Comparison of ENCODE assay signal across 21 cellular contexts in the genomic region with DNA sequence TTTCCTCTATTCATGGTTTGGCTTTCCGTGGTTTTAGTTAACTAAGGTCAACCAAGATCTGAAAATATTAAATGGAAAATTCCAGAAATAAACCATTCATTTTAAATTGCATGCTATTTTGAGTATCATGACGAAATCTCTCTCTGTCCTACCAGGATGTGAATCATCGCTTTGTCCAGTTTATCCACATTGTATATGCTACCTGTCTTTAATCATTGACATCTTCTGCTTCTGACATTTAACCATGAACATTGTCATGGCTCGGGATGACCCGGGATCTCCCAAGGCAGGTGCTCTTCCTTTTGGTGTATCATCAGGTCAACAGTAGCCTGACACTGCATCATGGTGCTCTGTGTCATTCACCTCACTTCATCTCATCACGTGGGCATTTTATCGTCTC.
DNase-seq lines count a peak whose midpoint lies in the region; ATAC-seq, FAIRE-seq and TF ChIP-seq lines count a peak whose summit lies in the region.
"Had no signal": no experiment of that assay in that cellular context is flagged by ENCODE, and none has a peak within 500 bp of the region (broad histone marks: within the 10 kb centered on the region; RNA-seq: fewer than 3 reads in every experiment).

No MANE protein-coding gene starts in this region.

- no peak for TF ChIP-seq EP300 in A549 (IDR thresholded peaks at IDR 0.05)

- no peak overlapping the region for H3K27ac Mint-ChIP-seq in stimulated activated effector memory CD8-positive, alpha-beta T cell treated with anti-CD3 and anti-CD28 coated beads, Interleukin-12 subunit alpha, Interleukin-12 subunit beta, amount 100 ng/mL, for 72 hours
- H3K27ac Mint-ChIP-seq: activated CD8-positive, alpha-beta T cell treated with anti-CD3 and anti-CD28 coated beads for 36 hours; activated naive CD8-positive, alpha-beta T cell treated with anti-CD3 and anti-CD28 coated beads, Interleukin-2, amount 10 ng/mL, durations not matched to agents 7 days and 5 days; activated T-cell treated with anti-CD3 and anti-CD28 coated beads, Interleukin-2, amount 50 U/mL, for 72 hours; mesothelial cell of epicardium had no signal

- H3K4me1 ChIP-seq in A549: peaks cover 19% of the 10 kb centered on the region
- H3K4me1 ChIP-seq: upper lobe of left lung had no signal

- no peaks in the 10 kb centered on the region for H3K36me3 Mint-ChIP-seq in stimulated activated effector memory CD8-positive, alpha-beta T cell treated with anti-CD3 and anti-CD28 coated beads, Interleukin-12 subunit alpha, Interleukin-12 subunit beta, amount 100 ng/mL, for 72 hours
- H3K36me3 Mint-ChIP-seq: activated naive CD8-positive, alpha-beta T cell treated with anti-CD3 and anti-CD28 coated beads, Interleukin-2, amount 10 ng/mL, durations not matched to agents 7 days and 5 days had no signal

- no peak overlapping the region for H3K4me3 Mint-ChIP-seq in stimulated activated effector memory CD8-positive, alpha-beta T cell treated with anti-CD3 and anti-CD28 coated beads, Interleukin-12 subunit alpha, Interleukin-12 subunit beta, amount 100 ng/mL, for 72 hours
- H3K4me3 Mint-ChIP-seq: activated CD8-positive, alpha-beta T cell treated with anti-CD3 and anti-CD28 coated beads for 36 hours; activated naive CD8-positive, alpha-beta T cell treated with anti-CD3 and anti-CD28 coated beads, Interleukin-2, amount 10 ng/mL, durations not matched to agents 7 days and 5 days; activated T-cell treated with anti-CD3 and anti-CD28 coated beads, Interleukin-2, amount 50 U/mL, for 72 hours; mesothelial cell of epicardium had no signal

- H3K4me1 Mint-ChIP-seq in stimulated activated effector memory CD8-positive, alpha-beta T cell treated with anti-CD3 and anti-CD28 coated beads, Interleukin-12 subunit alpha, Interleukin-12 subunit beta, amount 100 ng/mL, for 72 hours: peaks cover 8% of the 10 kb centered on the region
- H3K4me1 Mint-ChIP-seq: activated naive CD8-positive, alpha-beta T cell treated with anti-CD3 and anti-CD28 coated beads, Interleukin-2, amount 10 ng/mL, durations not matched to agents 7 days and 5 days; mesothelial cell of epicardium had no signal

- peak in 1 of 2 experiments; percentile 37 for DNase-seq in A549 (ENCODE audit: low read depth in 1 of 2, low spot score in 1 of 2)
- peak; percentile 54 for DNase-seq in HPDE6-E6E7 (ENCODE audit: extremely low spot score)
- DNase-seq in astrocyte of the spinal cord (ENCODE audit: low read depth, low spot score): peak; percentile 17
- DNase-seq in fibroblast of villous mesenchyme (ENCODE audit: low read depth): peak; percentile 34
- no peak for DNase-seq in DMS79 (lab: John Stamatoyannopoulos, UW)
- no peak for DNase-seq in COLO668 (lab: John Stamatoyannopoulos, UW; ENCODE audit: unreplicated experiment)
- DNase-seq in stimulated activated effector memory CD8-positive, alpha-beta T cell treated with anti-CD3 and anti-CD28 coated beads, Interleukin-12 subunit alpha, Interleukin-12 subunit beta, amount 100 ng/mL, for 72 hours (ENCODE audit: low spot score in 2 of 2): no peak
- no peak for DNase-seq in GM19239 (ENCODE audit: insufficient read length, low spot score)
- DNase-seq: activated CD8-positive, alpha-beta T cell treated with anti-CD3 and anti-CD28 coated beads for 36 hours; activated naive CD8-positive, alpha-beta T cell treated with anti-CD3 and anti-CD28 coated beads, Interleukin-2, amount 10 ng/mL, durations not matched to agents 7 days and 5 days; activated T-cell treated with anti-CD3 and anti-CD28 coated beads, Interleukin-2, amount 50 U/mL, for 72 hours; caudate nucleus; head of caudate nucleus; NCI-H1048; NCI-H748 treated with DMSO at 0.1 percent for 48 hours; stimulated activated naive CD8-positive, alpha-beta T cell treated with anti-CD3 and anti-CD28 coated beads, Interleukin-15, Interleukin-2, amounts not matched to agents 100 U/mL and 50 U/mL, for 24 hours; upper lobe of left lung had no signal

- POLR2A ChIA-PET in A549 (lab: Yijun Ruan, JAX): no interaction called here

- peak overlapping the region in 1 of 2 experiments; percentile 62; a peak in 3 of 6 replicates for H3K27ac ChIP-seq in A549
- H3K27ac ChIP-seq: upper lobe of left lung had no signal

- no peaks in the 10 kb centered on the region for H3K9me3 Mint-ChIP-seq in stimulated activated effector memory CD8-positive, alpha-beta T cell treated with anti-CD3 and anti-CD28 coated beads, Interleukin-12 subunit alpha, Interleukin-12 subunit beta, amount 100 ng/mL, for 72 hours
- H3K9me3 Mint-ChIP-seq: activated CD8-positive, alpha-beta T cell treated with anti-CD3 and anti-CD28 coated beads for 36 hours; activated naive CD8-positive, alpha-beta T cell treated with anti-CD3 and anti-CD28 coated beads, Interleukin-2, amount 10 ng/mL, durations not matched to agents 7 days and 5 days; activated T-cell treated with anti-CD3 and anti-CD28 coated beads, Interleukin-2, amount 50 U/mL, for 72 hours had no signal

- ATAC-seq in A549: peak; percentile 52 to 77; a peak in 4 of 6 replicates
- ATAC-seq in stimulated activated effector memory CD8-positive, alpha-beta T cell treated with anti-CD3 and anti-CD28 coated beads, Interleukin-12 subunit alpha, Interleukin-12 subunit beta, amount 100 ng/mL, for 72 hours: no peak
- ATAC-seq: activated CD8-positive, alpha-beta T cell treated with anti-CD3 and anti-CD28 coated beads for 36 hours; activated T-cell treated with anti-CD3 and anti-CD28 coated beads, Interleukin-2, amount 50 U/mL, for 72 hours; Panc1; stimulated activated naive CD8-positive, alpha-beta T cell treated with anti-CD3 and anti-CD28 coated beads, Interleukin-15, Interleukin-2, amounts not matched to agents 100 U/mL and 50 U/mL, for 24 hours had no signal

- CTCF ChIA-PET in A549 (lab: Yijun Ruan, JAX): interaction anchor here (0.9 to 1.6 kb wide), 2 partner anchors 19 to 53 kb away, joined by 3 to 6 read pairs; no protein-coding TSS in a partner anchor

- WGBS in A549 (ENCODE audit: missing lambda C conversion rate): 52% methylated on average over 7 of the region's 7 CpGs

- H3K9me3 ChIP-seq in A549: peaks cover 11% of the 10 kb centered on the region
- H3K9me3 ChIP-seq: upper lobe of left lung had no signal

- no peak for TF ChIP-seq RAD21 in A549 (conservative IDR thresholded peaks at IDR 0.05 in 1 of 2, IDR thresholded peaks at IDR 0.05 in 1 of 2)

- H3K4me2 ChIP-seq in A549: peak overlapping the region; percentile 37

- H3K4me3 ChIP-seq in A549 (no peak overlapping the region), astrocyte of the spinal cord (ENCODE audit: low read depth, low read length) (no peak overlapping the region), fibroblast of villous mesenchyme (ENCODE audit: low read depth, low read length) (no peak overlapping the region)
- H3K4me3 ChIP-seq: upper lobe of left lung had no signal

- TF ChIP-seq POLR2A in A549 (IDR thresholded peaks at IDR 0.05; ENCODE audit: low read length): no peak

- FAIRE-seq in A549 (lab: Jason Lieb, UNC) (no peak), GM19239 (lab: Jason Lieb, UNC) (no peak)
- FAIRE-seq: H1, islet of Langerhans had no signal

- in situ Hi-C loops in astrocyte of the spinal cord (cut with HindIII; ENCODE audit: low sequenced_read_pairs): no loop called here

- TF ChIP-seq CTCF in A549 (IDR thresholded peaks at IDR 0.05): no peak
- no peak for TF ChIP-seq CTCF in astrocyte of the spinal cord (IDR thresholded peaks at IDR 0.05; ENCODE audit: low read depth, low read length)
- TF ChIP-seq CTCF in fibroblast of villous mesenchyme (IDR thresholded peaks at IDR 0.05; ENCODE audit: insufficient read depth, low read depth, low read length): no peak

TF ChIP-seq in A549, 52 proteins besides CTCF, POLR2A, EP300 and RAD21:
- TF ChIP-seq CHD4 (IDR thresholded peaks at IDR 0.05; ENCODE audit: borderline replicate concordance) (no peak), JUNB (IDR thresholded peaks at IDR 0.05) (peak; percentile 40; the same call in 1 of the 2 replicates), CEBPB (IDR thresholded peaks at IDR 0.05) (peak; percentile 10 to 38; a peak in 2 of 4 replicates), ESRRA (IDR thresholded peaks at IDR 0.05; ENCODE audit: borderline replicate concordance, low read length) (no peak), HOXA7 (CRISPR knock-in tag; IDR thresholded peaks at IDR 0.05) (no peak), NPAS2 (CRISPR knock-in tag; IDR thresholded peaks at IDR 0.05; ENCODE audit: borderline replicate concordance) (no peak), EHF (CRISPR knock-in tag; IDR thresholded peaks at IDR 0.05) (no peak), TFCP2L1 (CRISPR knock-in tag; IDR thresholded peaks at IDR 0.05) (no peak), TP53 (CRISPR knock-in tag; IDR thresholded peaks at IDR 0.05) (no peak), POLR2AphosphoS2 (conservative IDR thresholded peaks at IDR 0.05; ENCODE audit: low read length) (no peak), ZNF302 (CRISPR knock-in tag; IDR thresholded peaks at IDR 0.05) (no peak)
- TF ChIP-seq, protein P1, sequence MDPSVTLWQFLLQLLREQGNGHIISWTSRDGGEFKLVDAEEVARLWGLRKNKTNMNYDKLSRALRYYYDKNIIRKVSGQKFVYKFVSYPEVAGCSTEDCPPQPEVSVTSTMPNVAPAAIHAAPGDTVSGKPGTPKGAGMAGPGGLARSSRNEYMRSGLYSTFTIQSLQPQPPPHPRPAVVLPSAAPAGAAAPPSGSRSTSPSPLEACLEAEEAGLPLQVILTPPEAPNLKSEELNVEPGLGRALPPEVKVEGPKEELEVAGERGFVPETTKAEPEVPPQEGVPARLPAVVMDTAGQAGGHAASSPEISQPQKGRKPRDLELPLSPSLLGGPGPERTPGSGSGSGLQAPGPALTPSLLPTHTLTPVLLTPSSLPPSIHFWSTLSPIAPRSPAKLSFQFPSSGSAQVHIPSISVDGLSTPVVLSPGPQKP (IDR thresholded peaks at IDR 0.05; ENCODE audit: low read depth, low read length): no peak
- TF ChIP-seq, protein P2, sequence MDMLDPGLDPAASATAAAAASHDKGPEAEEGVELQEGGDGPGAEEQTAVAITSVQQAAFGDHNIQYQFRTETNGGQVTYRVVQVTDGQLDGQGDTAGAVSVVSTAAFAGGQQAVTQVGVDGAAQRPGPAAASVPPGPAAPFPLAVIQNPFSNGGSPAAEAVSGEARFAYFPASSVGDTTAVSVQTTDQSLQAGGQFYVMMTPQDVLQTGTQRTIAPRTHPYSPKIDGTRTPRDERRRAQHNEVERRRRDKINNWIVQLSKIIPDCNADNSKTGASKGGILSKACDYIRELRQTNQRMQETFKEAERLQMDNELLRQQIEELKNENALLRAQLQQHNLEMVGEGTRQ (IDR thresholded peaks at IDR 0.05): no peak

Comparison
In these comparisons a context has a peak if more than half of its experiments do, and no peak if none do; other contexts are left out.
1. DNase-seq: peak in HPDE6-E6E7 (single experiment), astrocyte of the spinal cord (single experiment) and fibroblast of villous mesenchyme (single experiment); none in DMS79 (single experiment), COLO668 (single experiment), stimulated activated effector memory CD8-positive, alpha-beta T cell treated with anti-CD3 and anti-CD28 coated beads, Interleukin-12 subunit alpha, Interleukin-12 subunit beta, amount 100 ng/mL, for 72 hours (0 of 2) and GM19239 (single experiment).